8 cellular contexts compared by ENCODE assay signal in the genomic region with DNA sequence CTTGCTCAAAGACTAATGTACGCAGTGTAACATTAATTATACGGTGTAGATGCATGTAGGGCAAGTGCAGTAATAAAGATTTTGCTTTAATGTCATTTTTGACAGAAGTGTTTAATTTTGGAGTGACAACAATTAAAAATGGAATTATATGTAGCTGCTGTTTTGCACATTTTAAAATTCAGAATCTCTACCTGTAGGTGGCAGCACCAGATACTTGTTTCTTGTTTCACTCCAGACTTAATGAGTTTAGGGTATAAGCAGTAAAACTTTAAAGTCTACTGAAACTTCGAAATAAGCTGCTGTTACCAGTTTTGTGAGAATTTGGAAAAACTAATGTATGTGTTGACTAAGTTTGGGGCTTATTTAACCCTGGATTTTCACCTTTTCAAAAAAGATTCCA.
DNase-seq lines count a peak whose midpoint lies in the region; ATAC-seq and TF ChIP-seq lines count a peak whose summit lies in the region.

No MANE protein-coding gene starts in this region.

- no peaks in the 10 kb centered on the region for H3K9me3 ChIP-seq in adipocyte (ENCODE audit: control insufficient read depth, low read length)

- peak; percentile 27 to 49 for DNase-seq in NCI-H2081 (lab: John Stamatoyannopoulos, UW)
- DNase-seq in NCI-H2081 treated with DMSO at 0.1 percent for 48 hours (lab: John Stamatoyannopoulos, UW): no peak
- DNase-seq in adipocyte (ENCODE audit: low read depth): peak; percentile 72
- DNase-seq in kidney epithelial cell (ENCODE audit: low read depth): no peak

- no peak overlapping the region for H3K4me3 ChIP-seq in adipocyte (ENCODE audit: low read length)
- H3K4me3 ChIP-seq in kidney epithelial cell (ENCODE audit: low read depth, low read length): no peak overlapping the region

- no peak for TF ChIP-seq EP300 in Ishikawa (IDR thresholded peaks at IDR 0.05; ENCODE audit: borderline replicate concordance)

- H3K36me3 ChIP-seq in adipocyte (ENCODE audit: control insufficient read depth, insufficient read depth, low read length, severe bottlenecking) (no peaks in the 10 kb centered on the region), kidney epithelial cell (ENCODE audit: control insufficient read depth, insufficient read depth, low read length) (no peaks in the 10 kb centered on the region)

- peaks cover 5% of the 10 kb centered on the region for H3K4me1 ChIP-seq in adipocyte (ENCODE audit: control insufficient read depth, insufficient read depth, low read length)

- peak; percentile 38 for TF ChIP-seq CTCF in kidney epithelial cell (IDR thresholded peaks at IDR 0.05; ENCODE audit: insufficient read depth, low read length, poor library complexity, severe bottlenecking)

- H3K9ac ChIP-seq in adipocyte (ENCODE audit: low read length): no peak overlapping the region

- peak; percentile 32; the same call in 1 of the 2 replicates for TF ChIP-seq RAD21 in Ishikawa (IDR thresholded peaks at IDR 0.05; ENCODE audit: low read depth)

- ATAC-seq in GM19035 (IDR thresholded peaks at IDR 0.05; ENCODE audit: unreplicated experiment) (no peak), GM18502 (IDR thresholded peaks at IDR 0.05; ENCODE audit: poor library complexity, unreplicated experiment) (no peak), GM21360 (IDR thresholded peaks at IDR 0.05; ENCODE audit: unreplicated experiment) (no peak)

- H3K27me3 ChIP-seq in adipocyte (replicated peaks; ENCODE audit: control insufficient read depth, insufficient read depth, low read length) (peaks cover 3% of the 10 kb centered on the region), kidney epithelial cell (ENCODE audit: control insufficient read depth, insufficient read depth, low read length) (no peaks in the 10 kb centered on the region)

TF ChIP-seq in Ishikawa, 13 proteins besides CTCF, POLR2A, EP300 and RAD21:
- TF ChIP-seq, protein P1, sequence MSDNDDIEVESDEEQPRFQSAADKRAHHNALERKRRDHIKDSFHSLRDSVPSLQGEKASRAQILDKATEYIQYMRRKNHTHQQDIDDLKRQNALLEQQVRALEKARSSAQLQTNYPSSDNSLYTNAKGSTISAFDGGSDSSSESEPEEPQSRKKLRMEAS (IDR thresholded peaks at IDR 0.05): no peak
- no peak for TF ChIP-seq CEBPB (IDR thresholded peaks at IDR 0.05)
TF ChIP-seq in Ishikawa: peak in this region for 0.

Comparison
In these comparisons a context has a peak if more than half of its experiments do, and no peak if none do; other contexts are left out.
1. DNase-seq: peak in NCI-H2081 (2 of 2) and adipocyte (single experiment); none in NCI-H2081 treated with DMSO at 0.1 percent for 48 hours (single experiment) and kidney epithelial cell (single experiment).